27 cellular contexts compared by ENCODE assay signal in genomic region chr4:158588285-158588684, GRCh38.
"Had no signal": no experiment of that assay in that cellular context is flagged by ENCODE, and none has a peak within 500 bp of the region (broad histone marks: within the 10 kb centered on the region; RNA-seq: fewer than 3 reads in every experiment).

No MANE protein-coding gene starts in this region.

- H3K27ac ChIP-seq: body of pancreas, colonic mucosa, epithelial cell of prostate, esophagus squamous epithelium, gastroesophageal sphincter had no signal

- DNase-seq: activated CD4-positive, alpha-beta T cell treated with anti-CD3 and anti-CD28 coated beads for 48 hours; activated CD4-positive, alpha-beta T cell treated with anti-CD3 and anti-CD28 coated beads, Interleukin-2, amount 50 U/mL, for 1 hour; activated CD4-positive, alpha-beta T cell treated with anti-CD3 and anti-CD28 coated beads, Interleukin-2, amount 50 U/mL, for 48 hours; activated CD8-positive, alpha-beta memory T cell treated with anti-CD3 and anti-CD28 coated beads for 24 hours; activated CD8-positive, alpha-beta T cell treated with anti-CD3 and anti-CD28 coated beads for 36 hours; activated effector memory CD4-positive, alpha-beta T cell treated with anti-CD3 and anti-CD28 coated beads, Interleukin-2, amount 50 U/mL, for 16 hours; activated naive CD4-positive, alpha-beta T cell treated with anti-CD3 and anti-CD28 coated beads for 36 hours; activated naive CD8-positive, alpha-beta T cell treated with anti-CD3 and anti-CD28 coated beads for 36 hours; activated naive CD8-positive, alpha-beta T cell treated with anti-CD3 and anti-CD28 coated beads, Interleukin-2, amount 50 U/mL, for 24 hours; activated T-cell treated with anti-CD3 and anti-CD28 coated beads, Interleukin-2, amount 50 U/mL, for 48 hours; adrenal gland; amygdala; aorta; body of pancreas; central memory CD4-positive, alpha-beta T cell; cerebellar nuclear complex; colonic mucosa; effector CD8-positive, alpha-beta T cell; esophagus squamous epithelium; foreskin melanocyte; hippocampal formation; T-helper 2 cell had no signal

- H3K36me3 ChIP-seq: adrenal gland, colonic mucosa, esophagus squamous epithelium, gastroesophageal sphincter had no signal

- H3K36me3 Mint-ChIP-seq: activated naive CD4-positive, alpha-beta T cell treated with anti-CD3 and anti-CD28 coated beads, Interleukin-2, amount 50 U/mL, for 24 hours; activated naive CD8-positive, alpha-beta T cell treated with anti-CD3 and anti-CD28 coated beads for 36 hours had no signal

- H3K9me3 Mint-ChIP-seq: activated CD8-positive, alpha-beta T cell treated with anti-CD3 and anti-CD28 coated beads for 36 hours; activated naive CD4-positive, alpha-beta T cell treated with anti-CD3 and anti-CD28 coated beads for 36 hours; activated naive CD4-positive, alpha-beta T cell treated with anti-CD3 and anti-CD28 coated beads, Interleukin-2, amount 50 U/mL, for 24 hours; activated naive CD8-positive, alpha-beta T cell treated with anti-CD3 and anti-CD28 coated beads for 36 hours; activated naive CD8-positive, alpha-beta T cell treated with anti-CD3 and anti-CD28 coated beads, Interleukin-2, amount 50 U/mL, for 24 hours; activated T-helper 1 cell treated with anti-CD3 and anti-CD28 coated beads, Interleukin-12 subunit alpha, Interleukin-12 subunit beta, Interleukin-2, Interleukin-4 antibody, amounts not matched to agents 30 ng/mL and 10 ng/mL and 1 ng/mL, durations not matched to agents 14 hours and 24 hours and 36 hours; activated T-helper 2 cell treated with anti-CD3 and anti-CD28 coated beads, Interferon-gamma antibody, Interleukin-2, Interleukin-4, amounts not matched to agents 10 μg/mL and 5 μg/mL and 100 μg/mL, durations not matched to agents 14 hours and 24 hours and 36 hours had no signal

- H3K4me3 ChIP-seq: adrenal gland, body of pancreas, colonic mucosa, esophagus squamous epithelium, gastroesophageal sphincter had no signal

- H3K27me3 ChIP-seq: adrenal gland, body of pancreas, colonic mucosa, esophagus squamous epithelium had no signal

- H3K27ac Mint-ChIP-seq: activated CD8-positive, alpha-beta T cell treated with anti-CD3 and anti-CD28 coated beads for 36 hours; activated naive CD4-positive, alpha-beta T cell treated with anti-CD3 and anti-CD28 coated beads for 36 hours; activated naive CD4-positive, alpha-beta T cell treated with anti-CD3 and anti-CD28 coated beads, Interleukin-2, amount 50 U/mL, for 24 hours; activated naive CD8-positive, alpha-beta T cell treated with anti-CD3 and anti-CD28 coated beads for 36 hours; activated naive CD8-positive, alpha-beta T cell treated with anti-CD3 and anti-CD28 coated beads, Interleukin-2, amount 50 U/mL, for 24 hours; activated T-helper 1 cell treated with anti-CD3 and anti-CD28 coated beads, Interleukin-12 subunit alpha, Interleukin-12 subunit beta, Interleukin-2, Interleukin-4 antibody, amounts not matched to agents 30 ng/mL and 10 ng/mL and 1 ng/mL, durations not matched to agents 14 hours and 24 hours and 36 hours; activated T-helper 2 cell treated with anti-CD3 and anti-CD28 coated beads, Interferon-gamma antibody, Interleukin-2, Interleukin-4, amounts not matched to agents 10 μg/mL and 5 μg/mL and 100 μg/mL, durations not matched to agents 14 hours and 24 hours and 36 hours had no signal

- ATAC-seq: activated CD8-positive, alpha-beta T cell treated with anti-CD3 and anti-CD28 coated beads for 36 hours; activated naive CD8-positive, alpha-beta T cell treated with anti-CD3 and anti-CD28 coated beads, Interleukin-2, amount 50 U/mL, for 24 hours; body of pancreas; gastroesophageal sphincter had no signal

- H3K4me1 Mint-ChIP-seq: activated naive CD4-positive, alpha-beta T cell treated with anti-CD3 and anti-CD28 coated beads, Interleukin-2, amount 50 U/mL, for 24 hours; activated naive CD8-positive, alpha-beta T cell treated with anti-CD3 and anti-CD28 coated beads for 36 hours; activated naive CD8-positive, alpha-beta T cell treated with anti-CD3 and anti-CD28 coated beads, Interleukin-2, amount 50 U/mL, for 24 hours had no signal

- H3K4me1 ChIP-seq: adrenal gland, body of pancreas, colonic mucosa, esophagus squamous epithelium, gastroesophageal sphincter had no signal

- H3K4me3 Mint-ChIP-seq: activated CD8-positive, alpha-beta T cell treated with anti-CD3 and anti-CD28 coated beads for 36 hours; activated naive CD4-positive, alpha-beta T cell treated with anti-CD3 and anti-CD28 coated beads for 36 hours; activated naive CD4-positive, alpha-beta T cell treated with anti-CD3 and anti-CD28 coated beads, Interleukin-2, amount 50 U/mL, for 24 hours; activated naive CD8-positive, alpha-beta T cell treated with anti-CD3 and anti-CD28 coated beads for 36 hours; activated naive CD8-positive, alpha-beta T cell treated with anti-CD3 and anti-CD28 coated beads, Interleukin-2, amount 50 U/mL, for 24 hours; activated T-helper 1 cell treated with anti-CD3 and anti-CD28 coated beads, Interleukin-12 subunit alpha, Interleukin-12 subunit beta, Interleukin-2, Interleukin-4 antibody, amounts not matched to agents 30 ng/mL and 10 ng/mL and 1 ng/mL, durations not matched to agents 14 hours and 24 hours and 36 hours had no signal
